9 cellular contexts compared by ENCODE assay signal in genomic region chr1:204348722-204349121, GRCh38. TPM values are rescaled to one million over a fixed set of nuclear protein-coding genes. Genes with fewer than 3 reads are reported as not detected.
A peak's percentile ranks its signal among the peaks of the same experiment; 100 is the strongest.
DNase-seq lines count a peak whose midpoint lies in the region; TF ChIP-seq lines count a peak whose summit lies in the region.
"Had no signal": no experiment of that assay in that cellular context is flagged by ENCODE, and none has a peak within 500 bp of the region (broad histone marks: within the 10 kb centered on the region; RNA-seq: fewer than 3 reads in every experiment).

No MANE protein-coding gene starts in this region.

- no peak overlapping the region for H3K27ac Mint-ChIP-seq in neural crest cell (ENCODE audit: unreplicated experiment)

- DNase-seq in AG09319 (ENCODE audit: extremely low read depth, low read depth) (peak; percentile 16), OCI-M1 (lab: John Stamatoyannopoulos, UW) (peak; percentile 19), fibroblast of the aortic adventitia (ENCODE audit: low read depth) (peak; percentile 83), neural crest cell (ENCODE audit: low read depth, low spot score) (peak; percentile 36), G401 (ENCODE audit: low spot score) (no peak), COR-L47 (lab: John Stamatoyannopoulos, UW) (no peak), HK-2 (ENCODE audit: unreplicated experiment) (no peak)
- DNase-seq in stimulated activated naive CD4-positive, alpha-beta T cell (lab: John Stamatoyannopoulos, UW): no peak
- DNase-seq: DMS79 treated with DMSO at 0.1 percent for 48 hours had no signal

- no peak overlapping the region for H3K4me3 ChIP-seq in fibroblast of the aortic adventitia (ENCODE audit: low read depth, low read length)

- no peaks in the 10 kb centered on the region for H3K9me3 Mint-ChIP-seq in neural crest cell

- in situ Hi-C loops in G401 (cut with HindIII; ENCODE audit: low sequenced_read_pairs): no loop called here

- no peaks in the 10 kb centered on the region for H3K36me3 Mint-ChIP-seq in neural crest cell (ENCODE audit: low read depth)

- peaks cover 13% of the 10 kb centered on the region for H3K27me3 Mint-ChIP-seq in neural crest cell (ENCODE audit: low read depth)

- peak overlapping the region; percentile 38 for H3K4me3 Mint-ChIP-seq in neural crest cell

- H3K4me1 Mint-ChIP-seq in neural crest cell: peaks cover 52% of the 10 kb centered on the region

- TF ChIP-seq CTCF in AG09319 (IDR thresholded peaks at IDR 0.05; ENCODE audit: low read depth, low read length) (no peak), fibroblast of the aortic adventitia (IDR thresholded peaks at IDR 0.05; ENCODE audit: insufficient read depth, low read length) (no peak), neural crest cell (conservative IDR thresholded peaks at IDR 0.05) (no peak)

RNA-seq across cellular contexts. Expression of gene PLEKHA6, which starts 11.0 kb away (rescaled TPM):
- 3.6 and 5.1 TPM in 2 replicates for total RNA-seq in fibroblast of the aortic adventitia (ENCODE audit: low replicate concordance)
- total RNA-seq in neural crest cell: 4.0 and 4.5 TPM in 2 replicates
- not detected in 2 replicates for total RNA-seq in G401 (2014; rRNA removed; shearing (Covaris generic))

Comparison
In these comparisons a context has a peak if more than half of its experiments do, and no peak if none do; other contexts are left out.
1. DNase-seq: peak in AG09319 (single experiment), OCI-M1 (single experiment), fibroblast of the aortic adventitia (single experiment) and neural crest cell (single experiment); none in G401 (single experiment), COR-L47 (single experiment), HK-2 (single experiment) and stimulated activated naive CD4-positive, alpha-beta T cell (0 of 6).